ENCODE assay signal across 16 cellular contexts in the genomic region with DNA sequence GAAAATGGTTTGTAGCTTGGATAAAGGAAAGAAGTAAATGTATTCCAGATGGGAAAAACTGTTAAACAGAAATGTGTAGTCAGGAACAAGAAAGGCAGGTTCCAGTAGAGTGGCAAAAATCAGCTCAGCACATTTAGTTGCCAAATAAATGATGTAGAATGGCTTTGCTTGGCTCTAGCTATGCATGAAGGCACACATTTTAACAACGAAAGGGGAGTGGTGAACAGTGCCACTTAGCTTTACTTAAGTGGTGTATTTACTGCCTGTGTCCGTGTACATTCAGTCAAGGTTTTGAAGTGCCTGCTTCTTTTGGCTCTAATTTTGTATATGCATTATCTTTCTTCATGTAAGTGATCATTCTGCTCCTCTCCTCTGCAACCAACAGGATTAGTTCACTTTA.
DNase-seq lines count a peak whose midpoint lies in the region; FAIRE-seq and TF ChIP-seq lines count a peak whose summit lies in the region.
"Had no signal": no experiment of that assay in that cellular context is flagged by ENCODE, and none has a peak within 500 bp of the region (broad histone marks: within the 10 kb centered on the region; RNA-seq: fewer than 3 reads in every experiment).

No MANE protein-coding gene starts in this region.

- no peaks in the 10 kb centered on the region for H3K27me3 ChIP-seq in endocrine pancreas (ENCODE audit: control insufficient read depth, insufficient read depth, low read length)
- H3K27me3 ChIP-seq: sigmoid colon had no signal

- peak overlapping the region; percentile 14 for H3K4me3 ChIP-seq in endocrine pancreas (ENCODE audit: control insufficient read depth, insufficient read depth, low read length)
- H3K4me3 ChIP-seq: sigmoid colon had no signal

- H3K9ac ChIP-seq in endocrine pancreas (ENCODE audit: control insufficient read depth, insufficient read depth, low read length), result no peak overlapping the region

- H3K4me1 Mint-ChIP-seq in type B pancreatic cell (ENCODE audit: unreplicated experiment), result peaks cover 14% of the 10 kb centered on the region
- H3K4me1 Mint-ChIP-seq: CD4-positive, CD25-positive, alpha-beta regulatory T cell; naive B cell had no signal

- FAIRE-seq in frontal cortex (lab: Jason Lieb, UNC), result no peak

- H3K36me3 ChIP-seq in endocrine pancreas (ENCODE audit: control insufficient read depth, insufficient read depth, low read length), result no peaks in the 10 kb centered on the region
- H3K36me3 ChIP-seq: sigmoid colon had no signal

- peak; percentile 3 for DNase-seq in DMS 273 (lab: John Stamatoyannopoulos, UW; ENCODE audit: unreplicated experiment)
- no peak for DNase-seq in DMS 273 treated with DMSO at 0.1 percent for 48 hours (lab: John Stamatoyannopoulos, UW)
- peak; percentile 76 for DNase-seq in NCI-H2227 treated with DMSO at 0.1 percent for 48 hours (lab: John Stamatoyannopoulos, UW)
- DNase-seq in type B pancreatic cell (ENCODE audit: extremely low spot score, unreplicated experiment), result no peak
- no peak for DNase-seq in DMS114 treated with DMSO at 0.1 percent for 48 hours (lab: John Stamatoyannopoulos, UW; ENCODE audit: unreplicated experiment)
- DNase-seq in frontal cortex (ENCODE audit: low spot score in 2 of 2), result no peak
- no peak for DNase-seq in activated naive CD4-positive, alpha-beta T cell treated with anti-CD3 and anti-CD28 coated beads, Interleukin-2, amount 50 U/mL, for 16 hours
- DNase-seq: 8988T; activated naive CD4-positive, alpha-beta T cell treated with anti-CD3 and anti-CD28 coated beads for 36 hours; CD4-positive, CD25-positive, alpha-beta regulatory T cell; head of caudate nucleus; HFFc6; naive B cell; sigmoid colon had no signal

- H3K27ac Mint-ChIP-seq in type B pancreatic cell, result peak overlapping the region; percentile 1
- H3K27ac Mint-ChIP-seq: activated naive CD4-positive, alpha-beta T cell treated with anti-CD3 and anti-CD28 coated beads for 36 hours; CD4-positive, CD25-positive, alpha-beta regulatory T cell; HFFc6; naive B cell; stimulated activated naive CD8-positive, alpha-beta T cell treated with anti-CD3 and anti-CD28 coated beads, Interleukin-15, Interleukin-2, amounts not matched to agents 100 ng/mL and 50 ng/mL, for 24 hours had no signal

- H3K27me3 Mint-ChIP-seq in type B pancreatic cell, result no peaks in the 10 kb centered on the region
- H3K27me3 Mint-ChIP-seq: CD4-positive, CD25-positive, alpha-beta regulatory T cell; naive B cell; stimulated activated naive CD8-positive, alpha-beta T cell treated with anti-CD3 and anti-CD28 coated beads, Interleukin-15, Interleukin-2, amounts not matched to agents 100 ng/mL and 50 ng/mL, for 24 hours had no signal

- TF ChIP-seq CTCF in type B pancreatic cell (conservative IDR thresholded peaks at IDR 0.05), result no peak

- no peaks in the 10 kb centered on the region for H3K9me3 ChIP-seq in endocrine pancreas (ENCODE audit: control insufficient read depth, low read length)

- peaks cover 10% of the 10 kb centered on the region for H3K4me1 ChIP-seq in endocrine pancreas (ENCODE audit: control insufficient read depth, insufficient read depth, low read length)
- H3K4me1 ChIP-seq: sigmoid colon had no signal

- H3K36me3 Mint-ChIP-seq in type B pancreatic cell, result no peaks in the 10 kb centered on the region
- H3K36me3 Mint-ChIP-seq: CD4-positive, CD25-positive, alpha-beta regulatory T cell; naive B cell had no signal

- no peaks in the 10 kb centered on the region for H3K9me3 Mint-ChIP-seq in type B pancreatic cell

- no peak overlapping the region for H3K4me3 Mint-ChIP-seq in type B pancreatic cell
- H3K4me3 Mint-ChIP-seq: activated naive CD4-positive, alpha-beta T cell treated with anti-CD3 and anti-CD28 coated beads for 36 hours; CD4-positive, CD25-positive, alpha-beta regulatory T cell; HFFc6; naive B cell; stimulated activated naive CD8-positive, alpha-beta T cell treated with anti-CD3 and anti-CD28 coated beads, Interleukin-15, Interleukin-2, amounts not matched to agents 100 ng/mL and 50 ng/mL, for 24 hours had no signal

Comparison
In these comparisons a context has a peak if more than half of its experiments do, and no peak if none do; other contexts are left out.
1. DNase-seq: peak in DMS 273 (single experiment) and NCI-H2227 treated with DMSO at 0.1 percent for 48 hours (single experiment); none in DMS 273 treated with DMSO at 0.1 percent for 48 hours (single experiment), type B pancreatic cell (single experiment), DMS114 treated with DMSO at 0.1 percent for 48 hours (single experiment), frontal cortex (0 of 2) and activated naive CD4-positive, alpha-beta T cell treated with anti-CD3 and anti-CD28 coated beads, Interleukin-2, amount 50 U/mL, for 16 hours (single experiment).